11 cellular contexts compared by ENCODE assay signal in the genomic region with DNA sequence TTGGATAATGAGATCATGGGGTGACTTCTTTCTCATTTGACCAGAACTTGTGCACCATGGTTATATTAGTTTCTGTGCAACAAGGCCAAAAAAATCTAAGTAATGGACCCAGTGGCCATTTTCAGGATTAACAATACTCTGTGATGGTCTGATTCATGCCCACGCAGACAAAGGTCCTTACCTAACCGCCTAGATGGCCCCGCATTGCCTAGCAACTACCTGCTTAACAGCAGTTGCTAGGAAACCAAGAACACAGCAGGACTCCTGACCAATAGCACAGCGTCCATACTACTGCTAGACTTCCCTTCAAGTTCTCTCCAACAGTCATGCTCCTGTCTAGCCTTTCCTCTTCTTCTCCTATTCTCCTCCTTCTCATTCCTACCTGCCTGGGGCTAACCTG. TPM values are rescaled to one million over a fixed set of nuclear protein-coding genes. Genes with fewer than 3 reads are reported as not detected.
A peak's percentile ranks its signal among the peaks of the same experiment; 100 is the strongest.
DNase-seq lines count a peak whose midpoint lies in the region; ATAC-seq, FAIRE-seq and TF ChIP-seq lines count a peak whose summit lies in the region.
"Had no signal": no experiment of that assay in that cellular context is flagged by ENCODE, and none has a peak within 500 bp of the region (broad histone marks: within the 10 kb centered on the region; RNA-seq: fewer than 3 reads in every experiment).

No MANE protein-coding gene starts in this region.

- CTCF ChIA-PET in K562 (lab: Yijun Ruan, JAX; ENCODE audit: low intra/inter-chr PET ratio), result no interaction called here

- intact Hi-C loops in K562 (cut with micrococcal nuclease), result no loop called here
- intact Hi-C loops in colonic mucosa (cut with DNase I), result no loop called here

- in situ Hi-C loops in K562 (cut with MboI), result no loop called here

- no peak overlapping the region for H2AFZ ChIP-seq in K562 (ENCODE audit: low read depth, low read length)
- H2AFZ ChIP-seq: parathyroid adenoma had no signal

- POLR2A ChIA-PET in K562 (lab: Yijun Ruan, JAX), result interaction anchor here (0.6 kb wide), 1 partner anchor 1109 kb away, joined by 3 read pairs; no protein-coding TSS in a partner anchor

- DNase-seq in DMS53 (lab: John Stamatoyannopoulos, UW) (peak; percentile 68), NCI-H146 treated with DMSO at 0.1 percent for 48 hours (lab: John Stamatoyannopoulos, UW; ENCODE audit: unreplicated experiment) (peak; percentile 78), K562 (ENCODE audit: extremely low read depth in 1 of 4, low spot score in 3 of 4) (no peak), mesenteric fat pad (ENCODE audit: low spot score) (peak; percentile 30), colonic mucosa (no peak), cortex of kidney (lab: John Stamatoyannopoulos, UW) (no peak)
- DNase-seq: heart right ventricle had no signal

- H3K9me1 ChIP-seq in K562 (ENCODE audit: control insufficient read depth, insufficient read depth, low read length), result peaks cover 4% of the 10 kb centered on the region

- no peak for FAIRE-seq in K562 (lab: Jason Lieb, UNC)

- no peaks in the 10 kb centered on the region for H3K79me2 ChIP-seq in K562 (ENCODE audit: control insufficient read depth, insufficient read depth, low read length)
- H3K79me2 ChIP-seq: parathyroid adenoma had no signal

- H3K4me3 ChIP-seq in K562 (no peak overlapping the region), colonic mucosa (no peak overlapping the region)
- H3K4me3 ChIP-seq: adrenal gland, heart right ventricle had no signal

- no peak for TF ChIP-seq RAD21 in K562 (CRISPR knock-in tag; conservative IDR thresholded peaks at IDR 0.05 in 1 of 2, IDR thresholded peaks at IDR 0.05 in 1 of 2)

- H3K36me3 ChIP-seq in K562 (ENCODE audit: control insufficient read depth, insufficient read depth, low read length) (peaks cover 14% of the 10 kb centered on the region; the same call in 2 of the 3 replicates), colonic mucosa (no peaks in the 10 kb centered on the region)
- H3K36me3 ChIP-seq: adrenal gland had no signal

- H4K20me1 ChIP-seq in K562 (replicated peaks; ENCODE audit: control insufficient read depth, insufficient read depth, low read length), result no peaks in the 10 kb centered on the region

- H3K4me1 ChIP-seq in K562 (replicated peaks in 1 of 2; ENCODE audit: control insufficient read depth in 2 of 2, insufficient read depth in 2 of 2, low read length in 2 of 2) (peaks cover 7% of the 10 kb centered on the region in 2 experiments; a peak in 3 of 5 replicates), colonic mucosa (no peaks in the 10 kb centered on the region)
- H3K4me1 ChIP-seq: adrenal gland, heart right ventricle, parathyroid adenoma had no signal

- no peak for TF ChIP-seq EP300 in K562 (IDR thresholded peaks at IDR 0.05; ENCODE audit: low read length)

- no peaks in the 10 kb centered on the region for H3K27me3 ChIP-seq in K562 (ENCODE audit: control insufficient read depth in 2 of 2, insufficient read depth in 2 of 2, low read length in 2 of 2)
- H3K27me3 ChIP-seq in colonic mucosa, result no peaks in the 10 kb centered on the region
- H3K27me3 ChIP-seq: adrenal gland, heart right ventricle had no signal

- ATAC-seq in K562 (no peak), HG03442 (IDR thresholded peaks at IDR 0.05; ENCODE audit: unreplicated experiment) (no peak), GM18861 (IDR thresholded peaks at IDR 0.05; ENCODE audit: unreplicated experiment) (no peak)
- ATAC-seq: heart right ventricle had no signal

- H3K27ac ChIP-seq in K562 (ENCODE audit: extremely low read depth, low read depth, low read length) (no peak overlapping the region), colonic mucosa (no peak overlapping the region)
- H3K27ac ChIP-seq: adrenal gland, heart right ventricle, parathyroid adenoma had no signal

- H3K9ac ChIP-seq in K562 (ENCODE audit: insufficient read depth in 1 of 2, low read depth in 2 of 2, low read length in 2 of 2) (no peak overlapping the region), colonic mucosa (ENCODE audit: low read depth in 2 of 2, low read length in 2 of 2) (no peak overlapping the region)
- H3K9ac ChIP-seq: parathyroid adenoma had no signal

- H3K4me2 ChIP-seq in K562 (ENCODE audit: insufficient read depth, low read length), result no peak overlapping the region

- no TSS peak for BruUV-seq in K562 (replicated peaks; lab: Mats Ljungman, UMichigan)

- H3K9me3 ChIP-seq in K562 (replicated peaks; ENCODE audit: control insufficient read depth, insufficient read depth, low read depth, low read length) (no peaks in the 10 kb centered on the region), colonic mucosa (no peaks in the 10 kb centered on the region)
- H3K9me3 ChIP-seq: adrenal gland, heart right ventricle had no signal

- WGBS in K562 (ENCODE audit: insufficient coverage, low coverage, missing lambda C conversion rate), result 51% methylated on average over 4 of the region's 4 CpGs

- no peak for TF ChIP-seq POLR2A in K562 (conservative IDR thresholded peaks at IDR 0.05)

- TF ChIP-seq CTCF in K562 (IDR thresholded peaks at IDR 0.05 in 2 of 3, conservative IDR thresholded peaks at IDR 0.05 in 1 of 3; ENCODE audit: insufficient read depth in 2 of 3, low read depth in 1 of 3, low read length in 3 of 3) (no peak), colonic mucosa (IDR thresholded peaks at IDR 0.05) (no peak)

TF ChIP-seq in K562, 482 proteins besides CTCF, POLR2A, EP300 and RAD21 (continues in another document):
- peak; percentile 89 for TF ChIP-seq MYNN (IDR thresholded peaks at IDR 0.05)
- no peak for TF ChIP-seq MYNN (CRISPR knock-in tag; IDR thresholded peaks at IDR 0.05)
- TF ChIP-seq KLF6 (CRISPR knock-in tag; IDR thresholded peaks at IDR 0.05; ENCODE audit: borderline replicate concordance), result no peak
- TF ChIP-seq RFX1 (IDR thresholded peaks at IDR 0.05), result peak; percentile 69

RNA-seq across cellular contexts. Expression of a gene that starts 22.5 kb away (rescaled TPM):
- total RNA-seq in K562 (2011; cell fraction: chromatin; rRNA removed; ENCODE audit: low replicate concordance), result 9.9 and 23.9 TPM in 2 replicates
- 7.5 and 8.8 TPM in 2 replicates for total RNA-seq in K562 (2011; cell fraction: nucleolus; rRNA removed)
- total RNA-seq in K562 (2011; cell fraction: nucleoplasm; rRNA removed), result 13.2 and 17.2 TPM in 2 replicates
- 13.4 and 31.9 TPM in 2 replicates for total RNA-seq in K562 (2014; rRNA removed)
- 25.5 and 27.5 TPM in 2 replicates for total RNA-seq in K562 (2014; rRNA removed; fragmentation: Illumina TruSeq; extraction: Trizol)
- 23.2 and 25.9 TPM in 2 replicates for total RNA-seq in K562 (2015; rRNA removed; fragmentation: Illumina TruSeq; extraction: Trizol)
- total RNA-seq in K562 (2021), result 16.6 and 17.2 TPM in 2 replicates
- polyA plus RNA-seq in K562 (2011; rRNA removed), result 23.5 and 29.8 TPM in 2 replicates
- 6.3 and 10.2 TPM in 2 replicates for polyA plus RNA-seq in K562 (2011; cell fraction: cytosol; rRNA removed)
- polyA plus RNA-seq in K562 (2011; cell fraction: nucleus; rRNA removed), result 11.4 and 17.9 TPM in 2 replicates
- polyA plus RNA-seq in K562 (2012), result 15.9 and 18.4 TPM in 2 replicates
- 21.4 and 27.2 TPM in 2 replicates for polyA plus RNA-seq in K562 (2014; fragmentation: Illumina TruSeq; extraction: Trizol)
- 10 to 100 TPM; 13.5 to 23.8 TPM for polyA plus RNA-seq in K562 (2014; fragmentation: Nextera tagmentation; extraction: Ambion mirVana)
- polyA plus RNA-seq in K562 (2014; rRNA removed), result 17.3 and 19.1 TPM in 2 replicates
- polyA minus RNA-seq in K562 (2011; rRNA and poly(A)+ RNA removed), result 16.3 and 19.1 TPM in 2 replicates
- 7.5 and 9.7 TPM in 2 replicates for polyA minus RNA-seq in K562 (2011; cell fraction: cytosol; rRNA and poly(A)+ RNA removed)
- polyA minus RNA-seq in K562 (2011; cell fraction: nucleus; rRNA and poly(A)+ RNA removed), result 3.6 and 6.2 TPM in 2 replicates
- 12.9 TPM for total RNA-seq in mesenteric fat pad
- total RNA-seq in colonic mucosa, result 10 to 100 TPM; 13.6 to 16.7 TPM

RNA-seq across cellular contexts. Expression of a gene that starts 22.9 kb away (rescaled TPM):
- 37.6 and 66.8 TPM in 2 replicates for total RNA-seq in K562 (2011; cell fraction: chromatin; rRNA removed; ENCODE audit: low replicate concordance)
- 28.9 and 32.4 TPM in 2 replicates for total RNA-seq in K562 (2011; cell fraction: nucleolus; rRNA removed)
- 52.6 and 69.4 TPM in 2 replicates for total RNA-seq in K562 (2011; cell fraction: nucleoplasm; rRNA removed)
- 11.5 and 15.5 TPM in 2 replicates for total RNA-seq in K562 (2014; rRNA removed)
- 24.5 and 29.8 TPM in 2 replicates for total RNA-seq in K562 (2014; rRNA removed; fragmentation: Illumina TruSeq; extraction: Trizol)
- total RNA-seq in K562 (2015; rRNA removed; fragmentation: Illumina TruSeq; extraction: Trizol), result 21.2 and 22.4 TPM in 2 replicates
- 30.9 and 35.6 TPM in 2 replicates for total RNA-seq in K562 (2021)
- 32.6 and 35.7 TPM in 2 replicates for polyA plus RNA-seq in K562 (2011; rRNA removed)
- 11.9 and 26.2 TPM in 2 replicates for polyA plus RNA-seq in K562 (2011; cell fraction: cytosol; rRNA removed)
- polyA plus RNA-seq in K562 (2011; cell fraction: nucleus; rRNA removed), result 38.2 and 51.0 TPM in 2 replicates
- polyA plus RNA-seq in K562 (2012), result 24.4 and 27.8 TPM in 2 replicates
- polyA plus RNA-seq in K562 (2014; fragmentation: Illumina TruSeq; extraction: Trizol), result 18.5 and 24.8 TPM in 2 replicates
- 100 to 1,000 TPM; 105 TPM for polyA plus RNA-seq in K562 (2014; fragmentation: Nextera tagmentation; extraction: Ambion mirVana)
- 30.7 and 31.0 TPM in 2 replicates for polyA plus RNA-seq in K562 (2014; rRNA removed)
- 14.6 and 15.6 TPM in 2 replicates for polyA minus RNA-seq in K562 (2011; rRNA and poly(A)+ RNA removed)
- 6.7 and 9.0 TPM in 2 replicates for polyA minus RNA-seq in K562 (2011; cell fraction: cytosol; rRNA and poly(A)+ RNA removed)
- 21.9 and 28.2 TPM in 2 replicates for polyA minus RNA-seq in K562 (2011; cell fraction: nucleus; rRNA and poly(A)+ RNA removed)
- total RNA-seq in mesenteric fat pad, result 73.4 TPM
- 10 to 100 TPM; 63.1 to 63.7 TPM for total RNA-seq in colonic mucosa

RNA-seq across cellular contexts. Expression of a gene that starts 40.1 kb away (rescaled TPM):
- 25.9 and 28.4 TPM in 2 replicates for total RNA-seq in K562 (2011; cell fraction: chromatin; rRNA removed; ENCODE audit: low replicate concordance)
- 18.9 and 19.7 TPM in 2 replicates for total RNA-seq in K562 (2011; cell fraction: nucleolus; rRNA removed)
- 15.6 and 18.4 TPM in 2 replicates for total RNA-seq in K562 (2011; cell fraction: nucleoplasm; rRNA removed)
- total RNA-seq in K562 (2014; rRNA removed), result 7.7 and 8.9 TPM in 2 replicates
- 8.8 and 9.3 TPM in 2 replicates for total RNA-seq in K562 (2014; rRNA removed; fragmentation: Illumina TruSeq; extraction: Trizol)
- total RNA-seq in K562 (2015; rRNA removed; fragmentation: Illumina TruSeq; extraction: Trizol), result 8.6 and 9.0 TPM in 2 replicates
- 19.8 and 20.2 TPM in 2 replicates for total RNA-seq in K562 (2021)
- polyA plus RNA-seq in K562 (2011; rRNA removed), result 12.8 and 13.0 TPM in 2 replicates
- polyA plus RNA-seq in K562 (2011; cell fraction: cytosol; rRNA removed), result 9.9 and 11.7 TPM in 2 replicates
- polyA plus RNA-seq in K562 (2011; cell fraction: nucleus; rRNA removed), result 11.8 and 20.1 TPM in 2 replicates
- 7.3 and 13.4 TPM in 2 replicates for polyA plus RNA-seq in K562 (2012)
- 21.0 and 22.5 TPM in 2 replicates for polyA plus RNA-seq in K562 (2014; fragmentation: Illumina TruSeq; extraction: Trizol)
- polyA plus RNA-seq in K562 (2014; fragmentation: Nextera tagmentation; extraction: Ambion mirVana), result 1 to 10 TPM; 4.4 to 7.9 TPM
- 10.4 and 12.3 TPM in 2 replicates for polyA plus RNA-seq in K562 (2014; rRNA removed)
- 19.5 and 21.1 TPM in 2 replicates for polyA minus RNA-seq in K562 (2011; rRNA and poly(A)+ RNA removed)
- 10.9 and 15.6 TPM in 2 replicates for polyA minus RNA-seq in K562 (2011; cell fraction: cytosol; rRNA and poly(A)+ RNA removed)
- 5.5 and 7.6 TPM in 2 replicates for polyA minus RNA-seq in K562 (2011; cell fraction: nucleus; rRNA and poly(A)+ RNA removed)
- total RNA-seq in mesenteric fat pad, result 14.5 TPM
- total RNA-seq in colonic mucosa, result 10 to 100 TPM in 1 of 2 donors, 1 to 10 TPM in 1; 8.3 to 14.3 TPM

Comparison
In these comparisons a context has a peak if more than half of its experiments do, and no peak if none do; other contexts are left out.
1. DNase-seq: peak in DMS53 (single experiment), NCI-H146 treated with DMSO at 0.1 percent for 48 hours (single experiment) and mesenteric fat pad (single experiment); none in K562 (0 of 4), colonic mucosa (single experiment) and cortex of kidney (single experiment).